5 cellular contexts compared by ENCODE assay signal in the genomic region with DNA sequence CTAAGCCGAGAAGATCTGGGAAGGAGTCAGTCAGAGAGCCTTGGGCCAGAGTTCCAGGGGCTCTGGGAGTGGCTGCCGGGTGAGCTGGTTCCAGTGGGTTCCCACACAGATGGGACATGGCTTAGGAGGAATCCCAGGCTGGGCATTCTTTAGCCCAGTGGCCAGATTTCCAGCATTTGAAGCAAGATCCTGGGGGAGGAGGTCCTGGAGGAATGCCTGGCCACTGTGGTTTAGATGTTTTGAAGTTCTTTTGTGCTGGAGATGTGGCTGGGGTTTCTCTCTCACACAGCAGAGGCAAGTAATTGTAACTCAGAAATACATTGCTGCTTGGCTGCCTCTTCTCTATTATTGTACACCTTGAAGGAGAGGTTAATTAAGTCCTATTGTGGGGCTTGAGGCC. TPM values are rescaled to one million over a fixed set of nuclear protein-coding genes. Genes with fewer than 3 reads are reported as not detected.
"Had no signal": no experiment of that assay in that cellular context is flagged by ENCODE, and none has a peak within 500 bp of the region (broad histone marks: within the 10 kb centered on the region; RNA-seq: fewer than 3 reads in every experiment).

No MANE protein-coding gene starts in this region.

RNA-seq across cellular contexts. Expression of gene ERMN, which starts 15.8 kb away (rescaled TPM):
- total RNA-seq: dermis blood vessel endothelial cell, epithelial cell of proximal tubule, left ventricle myocardium inferior, mesothelial cell of epicardium, mucosa of gallbladder had no signal
